ENCODE assay signal across 33 cellular contexts in the genomic region with DNA sequence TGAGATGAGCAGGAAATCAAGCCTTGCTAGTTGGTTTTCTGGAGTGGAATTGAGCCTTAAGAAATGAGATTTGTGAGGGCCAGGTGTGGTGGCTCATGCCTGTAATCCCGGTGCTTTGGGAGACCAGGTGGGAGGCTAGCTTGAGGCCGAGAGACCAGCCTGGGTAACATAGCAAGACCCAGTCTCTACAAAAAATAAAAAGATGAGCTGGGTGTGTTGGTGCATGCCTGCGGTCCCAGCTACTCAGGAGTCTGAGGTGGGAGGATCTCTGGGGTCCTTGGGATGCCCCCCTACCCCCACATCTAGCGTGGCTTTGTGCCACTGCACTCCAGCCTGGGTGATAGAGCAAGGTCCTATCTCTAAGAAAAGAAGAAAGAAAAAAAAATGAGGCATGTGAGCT.
"Had no signal": no experiment of that assay in that cellular context is flagged by ENCODE, and none has a peak within 500 bp of the region (broad histone marks: within the 10 kb centered on the region; RNA-seq: fewer than 3 reads in every experiment).

No MANE protein-coding gene starts in this region.

- H3K4me1 ChIP-seq: Peyer's patch, SJSA1 had no signal

- DNase-seq: activated CD4-positive, alpha-beta T cell treated with anti-CD3 and anti-CD28 coated beads, Interleukin-2, amount 10 ng/mL, durations not matched to agents 24 days and 14 days; activated CD4-positive, alpha-beta T cell treated with anti-CD3 and anti-CD28 coated beads, Interleukin-2, amount 50 U/mL, for 4 hours; activated CD8-positive, alpha-beta T cell treated with anti-CD3 and anti-CD28 coated beads for 36 hours; activated naive CD4-positive, alpha-beta T cell; activated naive CD4-positive, alpha-beta T cell treated with anti-CD3 and anti-CD28 coated beads, Interleukin-2, amount 50 U/mL, for 16 hours; activated naive CD8-positive, alpha-beta T cell treated with anti-CD3 and anti-CD28 coated beads for 36 hours; activated T-cell treated with anti-CD3 and anti-CD28 coated beads, Interleukin-2, amount 50 U/mL, for 1 hour; activated T-cell treated with anti-CD3 and anti-CD28 coated beads, Interleukin-2, amount 50 U/mL, for 72 hours; amniotic stem cell; brain microvascular endothelial cell; central memory CD4-positive, alpha-beta T cell; MM.1S; MV-4-11; NCI-H1092; NCI-H1436 treated with DMSO at 0.1 percent for 48 hours; NCI-H187; NCI-H2029 treated with DMSO at 0.1 percent for 48 hours; NCI-H2107; NCI-H2171; NCI-H510A; NCI-H526; NCI-H748 treated with DMSO at 0.1 percent for 48 hours; NK-92 treated with Interleukin-12 subunit alpha and Interleukin-12 subunit beta, amount 100 ng/mL, for 24 hours; PC-3; Peyer's patch; RPMI8226; SHP77 treated with DMSO at 0.1 percent for 48 hours; SK-N-SH had no signal

- H3K9me3 Mint-ChIP-seq: activated CD4-positive, alpha-beta T cell treated with anti-CD3 and anti-CD28 coated beads, Interleukin-2, amount 10 ng/mL, durations not matched to agents 24 days and 14 days; T-helper 1 cell treated with Interleukin-12 subunit alpha and Interleukin-12 subunit beta and Interleukin-4 antibody, amounts not matched to agents 30 μg/mL and 1 μg/mL, for 36 hours; T-helper 2 cell treated with Interferon-gamma antibody and Interleukin-4, amounts not matched to agents 5 μg/mL and 100 μg/mL, for 36 hours had no signal

- FAIRE-seq: TTC549 had no signal

- H3K27me3 ChIP-seq: brain microvascular endothelial cell, Peyer's patch, SJSA1 had no signal

- H3K9ac ChIP-seq: SK-N-SH had no signal

- H3K36me3 ChIP-seq: Peyer's patch had no signal

- H3K36me3 Mint-ChIP-seq: activated naive CD8-positive, alpha-beta T cell treated with anti-CD3 and anti-CD28 coated beads for 36 hours had no signal

- H3K9me2 ChIP-seq: SK-N-SH had no signal

- H3K4me2 ChIP-seq: SK-N-SH had no signal

- H3K27ac ChIP-seq: brain microvascular endothelial cell, Peyer's patch, SJSA1 had no signal

- H3K4me3 ChIP-seq: Peyer's patch, SJSA1 had no signal

- H3K4me1 Mint-ChIP-seq: activated naive CD8-positive, alpha-beta T cell treated with anti-CD3 and anti-CD28 coated beads for 36 hours; activated T-helper 17 cell treated with anti-CD3 and anti-CD28 coated beads, Interleukin-2, amount 50 U/mL, for 72 hours had no signal

- H3K9me3 ChIP-seq: Peyer's patch, SJSA1 had no signal

- H3K4me3 Mint-ChIP-seq: activated CD4-positive, alpha-beta T cell treated with anti-CD3 and anti-CD28 coated beads, Interleukin-2, amount 10 ng/mL, durations not matched to agents 24 days and 14 days; activated CD8-positive, alpha-beta T cell treated with anti-CD3 and anti-CD28 coated beads for 36 hours; activated naive CD8-positive, alpha-beta T cell treated with anti-CD3 and anti-CD28 coated beads for 36 hours; activated T-cell treated with anti-CD3 and anti-CD28 coated beads, Interleukin-2, amount 50 U/mL, for 72 hours; activated T-helper 17 cell treated with anti-CD3 and anti-CD28 coated beads, Interleukin-2, amount 50 U/mL, for 72 hours; T-helper 1 cell treated with Interleukin-12 subunit alpha and Interleukin-12 subunit beta and Interleukin-4 antibody, amounts not matched to agents 30 μg/mL and 1 μg/mL, for 36 hours; T-helper 2 cell treated with Interferon-gamma antibody and Interleukin-4, amounts not matched to agents 5 μg/mL and 100 μg/mL, for 36 hours had no signal

- H3K27ac Mint-ChIP-seq: activated CD4-positive, alpha-beta T cell treated with anti-CD3 and anti-CD28 coated beads, Interleukin-2, amount 10 ng/mL, durations not matched to agents 24 days and 14 days; activated CD8-positive, alpha-beta T cell treated with anti-CD3 and anti-CD28 coated beads for 36 hours; activated naive CD8-positive, alpha-beta T cell treated with anti-CD3 and anti-CD28 coated beads for 36 hours; activated T-cell treated with anti-CD3 and anti-CD28 coated beads, Interleukin-2, amount 50 U/mL, for 72 hours; activated T-helper 17 cell treated with anti-CD3 and anti-CD28 coated beads, Interleukin-2, amount 50 U/mL, for 72 hours; T-helper 1 cell treated with Interleukin-12 subunit alpha and Interleukin-12 subunit beta and Interleukin-4 antibody, amounts not matched to agents 30 μg/mL and 1 μg/mL, for 36 hours; T-helper 2 cell treated with Interferon-gamma antibody and Interleukin-4, amounts not matched to agents 5 μg/mL and 100 μg/mL, for 36 hours had no signal
